ENCODE assay signal across 8 cellular contexts in genomic region chr13:41132512-41133152, GRCh38. TPM values are rescaled to one million over a fixed set of nuclear protein-coding genes. Genes with fewer than 3 reads are reported as not detected.
DNase-seq lines count a peak whose midpoint lies in the region; ATAC-seq, FAIRE-seq and TF ChIP-seq lines count a peak whose summit lies in the region.

A gene with protein sequence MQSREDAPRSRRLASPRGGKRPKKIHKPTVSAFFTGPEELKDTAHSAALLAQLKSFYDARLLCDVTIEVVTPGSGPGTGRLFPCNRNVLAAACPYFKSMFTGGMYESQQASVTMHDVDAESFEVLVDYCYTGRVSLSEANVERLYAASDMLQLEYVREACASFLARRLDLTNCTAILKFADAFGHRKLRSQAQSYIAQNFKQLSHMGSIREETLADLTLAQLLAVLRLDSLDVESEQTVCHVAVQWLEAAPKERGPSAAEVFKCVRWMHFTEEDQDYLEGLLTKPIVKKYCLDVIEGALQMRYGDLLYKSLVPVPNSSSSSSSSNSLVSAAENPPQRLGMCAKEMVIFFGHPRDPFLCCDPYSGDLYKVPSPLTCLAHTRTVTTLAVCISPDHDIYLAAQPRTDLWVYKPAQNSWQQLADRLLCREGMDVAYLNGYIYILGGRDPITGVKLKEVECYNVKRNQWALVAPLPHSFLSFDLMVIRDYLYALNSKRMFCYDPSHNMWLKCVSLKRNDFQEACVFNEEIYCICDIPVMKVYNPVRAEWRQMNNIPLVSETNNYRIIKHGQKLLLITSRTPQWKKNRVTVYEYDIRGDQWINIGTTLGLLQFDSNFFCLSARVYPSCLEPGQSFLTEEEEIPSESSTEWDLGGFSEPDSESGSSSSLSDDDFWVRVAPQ (minus strand): TSS chr13:41132802. CDS start chr13:41132511, 291 bp downstream.

- ATAC-seq in naive thymus-derived CD4-positive, alpha-beta T cell = peak; percentile 98
- peak; percentile 99 for ATAC-seq in stimulated activated memory B cell treated with anti-CD40 and anti-IgM and Interleukin-4, amounts not matched to agents 10 μg/mL and 1 μg/mL and 100 μg/mL, for 72 hours

- H3K4me1 Mint-ChIP-seq in naive thymus-derived CD4-positive, alpha-beta T cell = peaks cover 32 to 60% (median 54%) of the 10 kb centered on the region in 7 donors
- peaks cover 33% of the 10 kb centered on the region for H3K4me1 Mint-ChIP-seq in stimulated activated memory B cell treated with anti-CD40 and anti-IgM and Interleukin-4, amounts not matched to agents 10 μg/mL and 1 μg/mL and 100 μg/mL, for 72 hours

- H3K36me3 ChIP-seq in naive thymus-derived CD4-positive, alpha-beta T cell (ENCODE audit: control insufficient read depth in 2 of 3, insufficient read depth in 3 of 3, low read length in 3 of 3) = peaks cover 0 to 5% (median 0%) of the 10 kb centered on the region in 3 experiments

- POLR2A ChIA-PET in RWPE1 (lab: Yijun Ruan, JAX; ENCODE audit: low non-redundant PET) = no interaction called here
- POLR2A ChIA-PET in naive thymus-derived CD4-positive, alpha-beta T cell (lab: Charles Lee) = no interaction called here

- peaks cover 0 to 3% (median 0%) of the 10 kb centered on the region in 11 donors for H3K9me3 Mint-ChIP-seq in naive thymus-derived CD4-positive, alpha-beta T cell
- peaks cover 3% of the 10 kb centered on the region for H3K9me3 Mint-ChIP-seq in stimulated activated memory B cell treated with anti-CD40 and anti-IgM and Interleukin-4, amounts not matched to agents 10 μg/mL and 1 μg/mL and 100 μg/mL, for 72 hours

- peak within 1 kb of the TSS; percentile 94 to 99 (median 98) for H3K4me3 Mint-ChIP-seq in naive thymus-derived CD4-positive, alpha-beta T cell
- H3K4me3 Mint-ChIP-seq in stimulated activated memory B cell treated with anti-CD40 and anti-IgM and Interleukin-4, amounts not matched to agents 10 μg/mL and 1 μg/mL and 100 μg/mL, for 72 hours = peak within 1 kb of the TSS; percentile 84

- TF ChIP-seq POLR2A in H54 (IDR thresholded peaks at IDR 0.05; ENCODE audit: low read depth, low read length) = peak; percentile 71

- CTCF ChIA-PET in RWPE1 (lab: Yijun Ruan, JAX) = no interaction called here
- CTCF ChIA-PET in naive thymus-derived CD4-positive, alpha-beta T cell (lab: Charles Lee) = no interaction called here

- intact Hi-C loops in naive thymus-derived CD4-positive, alpha-beta T cell (cut with micrococcal nuclease) = loop anchor here (1.0 to 10.0 kb wide), 18 partner anchors 55 to 1140 kb away; partner anchors contain the start of genes KBTBD7 (in 2 of the 2), MRPS31 (in 2 of the 2), MTRF1 (in 2 of the 2) and NAA16 (in 2 of the 2)

- no peaks in the 10 kb centered on the region for H3K27me3 Mint-ChIP-seq in naive thymus-derived CD4-positive, alpha-beta T cell
- no peaks in the 10 kb centered on the region for H3K27me3 Mint-ChIP-seq in stimulated activated memory B cell treated with anti-CD40 and anti-IgM and Interleukin-4, amounts not matched to agents 10 μg/mL and 1 μg/mL and 100 μg/mL, for 72 hours

- no peaks in the 10 kb centered on the region for H3K9me3 ChIP-seq in naive thymus-derived CD4-positive, alpha-beta T cell (ENCODE audit: control insufficient read depth in 2 of 3, low read length in 3 of 3)

- peak; percentile 77 for FAIRE-seq in H54 (lab: Jason Lieb, UNC)

- peaks cover 0 to 17% (median 14%) of the 10 kb centered on the region in 5 donors for H3K36me3 Mint-ChIP-seq in naive thymus-derived CD4-positive, alpha-beta T cell
- no peaks in the 10 kb centered on the region for H3K36me3 Mint-ChIP-seq in stimulated activated memory B cell treated with anti-CD40 and anti-IgM and Interleukin-4, amounts not matched to agents 10 μg/mL and 1 μg/mL and 100 μg/mL, for 72 hours

- peaks cover 15 to 24% of the 10 kb centered on the region in 2 donors for H3K4me1 ChIP-seq in naive thymus-derived CD4-positive, alpha-beta T cell (ENCODE audit: control insufficient read depth in 2 of 2, insufficient read depth in 2 of 2, low read length in 2 of 2)

- H3K27me3 ChIP-seq in naive thymus-derived CD4-positive, alpha-beta T cell (ENCODE audit: control insufficient read depth in 2 of 2, insufficient read depth in 2 of 2, low read length in 2 of 2) = no peaks in the 10 kb centered on the region

- TF ChIP-seq CTCF in RWPE1 (conservative IDR thresholded peaks at IDR 0.05; ENCODE audit: low read depth) (no peak), fibroblast of mammary gland (conservative IDR thresholded peaks at IDR 0.05; ENCODE audit: control insufficient read depth, insufficient read depth, low read depth, low read length) (no peak)

- peak; percentile 99 for DNase-seq in ELF-1 (ENCODE audit: low read depth, low spot score)
- peak; percentile 58 for DNase-seq in H54 (ENCODE audit: insufficient read length, low spot score)
- peak; percentile 98 for DNase-seq in LoVo (ENCODE audit: low spot score)
- peak; percentile 86 for DNase-seq in RWPE1 (ENCODE audit: low spot score)
- peak; percentile 91 for DNase-seq in activated T-helper 9 cell treated with anti-CD3 and anti-CD28 coated beads, Interleukin-2, amount 50 U/mL, for 16 hours (ENCODE audit: low read depth)
- peak; percentile 99 for DNase-seq in fibroblast of mammary gland (ENCODE audit: low read depth)
- DNase-seq in naive thymus-derived CD4-positive, alpha-beta T cell = peak; percentile 76 to 93 (median 87)

- H3K4me3 ChIP-seq in fibroblast of mammary gland (ENCODE audit: control insufficient read depth, low read depth, low read length) = peak within 1 kb of the TSS; percentile 76
- peak within 1 kb of the TSS; percentile 77 for H3K4me3 ChIP-seq in naive thymus-derived CD4-positive, alpha-beta T cell (ENCODE audit: low read length)

- peak within 1 kb of the TSS; percentile 91 to 97 (median 93) for H3K27ac Mint-ChIP-seq in naive thymus-derived CD4-positive, alpha-beta T cell
- peak within 1 kb of the TSS; percentile 73 for H3K27ac Mint-ChIP-seq in stimulated activated memory B cell treated with anti-CD40 and anti-IgM and Interleukin-4, amounts not matched to agents 10 μg/mL and 1 μg/mL and 100 μg/mL, for 72 hours

- peak within 1 kb of the TSS; percentile 86 for H3K27ac ChIP-seq in RWPE1
- H3K27ac ChIP-seq in naive thymus-derived CD4-positive, alpha-beta T cell (ENCODE audit: low read depth, low read length) = peak within 1 kb of the TSS; percentile 67

RNA-seq across cellular contexts. Expression of the gene that starts here (rescaled TPM):
- total RNA-seq in naive thymus-derived CD4-positive, alpha-beta T cell = 1 to 10 TPM; 3.9 to 9.2 (median 7.7) TPM
- 1 to 10 TPM; 3.0 to 3.2 TPM for polyA plus RNA-seq in naive thymus-derived CD4-positive, alpha-beta T cell

Comparison
In these comparisons a context has a peak if more than half of its experiments do, and no peak if none do; other contexts are left out.
1. Peak in every context shown above with its lines: DNase-seq, ATAC-seq, H3K4me3 ChIP-seq and H3K27ac ChIP-seq.